In the genomic region with DNA sequence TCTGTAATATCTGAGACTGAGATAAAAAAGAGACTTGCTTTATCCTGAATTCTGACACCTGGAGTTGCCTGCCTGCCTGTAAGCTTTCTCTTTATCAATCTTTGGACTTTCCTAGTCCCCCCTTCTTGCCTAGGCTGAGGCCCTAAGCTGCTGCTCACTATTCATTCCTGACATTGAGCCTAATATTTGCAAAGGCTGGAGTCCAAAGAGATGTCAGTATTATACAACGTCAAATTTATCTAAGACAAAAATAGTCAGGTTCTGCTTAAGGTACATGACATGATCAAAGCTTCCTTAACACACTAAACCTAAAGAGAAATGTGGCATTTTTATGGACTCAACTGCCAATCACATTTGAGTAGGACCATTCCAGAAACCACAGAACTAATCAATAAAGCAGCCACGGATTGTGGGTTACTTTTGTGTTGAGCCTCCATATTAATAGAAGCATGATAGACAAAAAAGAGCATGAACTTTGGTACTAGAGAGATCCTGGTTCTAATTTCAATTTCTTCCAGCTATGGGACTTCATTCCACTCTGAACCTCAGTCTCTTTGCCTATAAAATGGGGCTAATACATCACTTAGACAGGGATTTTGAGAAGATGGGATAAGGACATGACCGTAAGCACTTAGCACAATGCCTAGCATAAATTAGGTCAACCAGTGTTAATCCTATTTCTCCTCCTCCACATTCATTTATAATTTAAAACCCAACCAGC, we compare ENCODE assay signal across 31 cellular contexts. TPM values are rescaled to one million over a fixed set of nuclear protein-coding genes. Genes with fewer than 3 reads are reported as not detected.
DNase-seq lines count a peak whose midpoint lies in the region; ATAC-seq and TF ChIP-seq lines count a peak whose summit lies in the region.
"Had no signal": no experiment of that assay in that cellular context is flagged by ENCODE, and none has a peak within 500 bp of the region (broad histone marks: within the 10 kb centered on the region; RNA-seq: fewer than 3 reads in every experiment).

No MANE protein-coding gene starts in this region.

- H3K9me3 ChIP-seq in RWPE2 (ENCODE audit: severe bottlenecking), result no peaks in the 10 kb centered on the region
- no peaks in the 10 kb centered on the region for H3K9me3 ChIP-seq in mammary epithelial cell (replicated peaks; ENCODE audit: insufficient read depth, low read length)
- no peaks in the 10 kb centered on the region for H3K9me3 ChIP-seq in right lobe of liver
- no peaks in the 10 kb centered on the region for H3K9me3 ChIP-seq in thoracic aorta

- no peak overlapping the region for H2AFZ ChIP-seq in mammary epithelial cell (ENCODE audit: low read depth, low read length)

- H3K36me3 ChIP-seq in RWPE2 (ENCODE audit: low read depth), result no peaks in the 10 kb centered on the region
- H3K36me3 ChIP-seq in mammary epithelial cell (ENCODE audit: insufficient read depth, low read length), result no peaks in the 10 kb centered on the region
- no peaks in the 10 kb centered on the region for H3K36me3 ChIP-seq in right lobe of liver
- H3K36me3 ChIP-seq in thoracic aorta, result peaks cover 3% of the 10 kb centered on the region
- H3K36me3 ChIP-seq: brain microvascular endothelial cell had no signal

- intact Hi-C loops in mammary epithelial cell (cut with micrococcal nuclease), result no loop called here
- intact Hi-C loops in right lobe of liver (cut with DNase I), result no loop called here

- H3K4me3 ChIP-seq in RWPE2 (ENCODE audit: severe bottlenecking) (no peak overlapping the region), mammary epithelial cell (replicated peaks in 1 of 3; ENCODE audit: insufficient read depth in 1 of 3, low read depth in 2 of 3, low read length in 3 of 3) (no peak overlapping the region), right lobe of liver (no peak overlapping the region), thoracic aorta (no peak overlapping the region)
- H3K4me3 ChIP-seq: SK-N-MC had no signal

- no TSS peak for BruUV-seq in mammary epithelial cell (replicated peaks; lab: Mats Ljungman, UMichigan)

- H3K27ac ChIP-seq in RWPE2 (ENCODE audit: poor library complexity, severe bottlenecking) (peak overlapping the region; percentile 52), mammary epithelial cell (ENCODE audit: insufficient read depth, low read depth, low read length) (peak overlapping the region; percentile 21), right lobe of liver (peak overlapping the region; percentile 15 to 85 (median 83)), thoracic aorta (peak overlapping the region; percentile 61 to 67)
- H3K27ac ChIP-seq: brain microvascular endothelial cell, SK-N-MC had no signal

- H3K9ac ChIP-seq in mammary epithelial cell (ENCODE audit: insufficient read depth, low read length), result no peak overlapping the region

- CTCF ChIA-PET in mammary epithelial cell (lab: Charles Lee; ENCODE audit: low non-redundant PET), result no interaction called here

- ATAC-seq in RWPE2 (ENCODE audit: low read depth), result no peak
- peak; percentile 50 to 72 (median 61) for ATAC-seq in right lobe of liver
- ATAC-seq in thoracic aorta (ENCODE audit: insufficient number of reproducible peaks, low FRiP score, low read depth), result no peak
- no peak for ATAC-seq in HG02852 (IDR thresholded peaks at IDR 0.05; ENCODE audit: unreplicated experiment)
- ATAC-seq: activated CD8-positive, alpha-beta T cell treated with anti-CD3 and anti-CD28 coated beads, Interleukin-2, amount 10 ng/mL, durations not matched to agents 7 days and 5 days; activated naive CD8-positive, alpha-beta T cell treated with anti-CD3 and anti-CD28 coated beads, Interleukin-2, amount 50 U/mL, for 24 hours; natural killer cell; stimulated activated naive CD8-positive, alpha-beta T cell treated with anti-CD3 and anti-CD28 coated beads, Interleukin-15, amount 100 ng/mL, for 72 hours had no signal

- H3K4me1 ChIP-seq in RWPE2 (ENCODE audit: insufficient read depth, poor library complexity, severe bottlenecking) (peaks cover 11% of the 10 kb centered on the region), mammary epithelial cell (ENCODE audit: insufficient read depth, low read length) (peaks cover 15% of the 10 kb centered on the region), right lobe of liver (peaks cover 0 to 28% (median 13%) of the 10 kb centered on the region in 4 donors), thoracic aorta (ENCODE audit: control insufficient read depth in 1 of 2, low read depth in 2 of 2) (peaks cover 6 to 23% of the 10 kb centered on the region in 2 donors)

- WGBS in mammary epithelial cell (ENCODE audit: low coverage, missing lambda C conversion rate), result 88% methylated on average over 3 of the region's 3 CpGs
- 25% methylated on average over 3 of the region's 3 CpGs for WGBS in right lobe of liver (ENCODE audit: insufficient coverage, low coverage, low lambda C conversion rate, missing lambda C conversion rate)

- no peak for DNase-seq in RWPE2 (ENCODE audit: low spot score)
- DNase-seq in mammary epithelial cell, result no peak
- no peak for DNase-seq in right lobe of liver
- no peak for DNase-seq in thoracic aorta (ENCODE audit: low spot score)
- DNase-seq in NCI-H226, result no peak
- DNase-seq in activated CD4-positive, CD25-positive, alpha-beta regulatory T cell treated with anti-CD3 and anti-CD28 coated beads, Interleukin-2, amount 50 U/mL, for 72 hours, result no peak
- DNase-seq: activated CD4-positive, alpha-beta T cell treated with anti-CD3 and anti-CD28 coated beads for 1 hour; activated CD8-positive, alpha-beta T cell treated with anti-CD3 and anti-CD28 coated beads, Interleukin-2, amount 10 ng/mL, durations not matched to agents 7 days and 5 days; activated effector memory CD4-positive, alpha-beta T cell treated with anti-CD3 and anti-CD28 coated beads, Interleukin-2, amount 50 U/mL, for 16 hours; activated naive CD8-positive, alpha-beta T cell treated with anti-CD3 and anti-CD28 coated beads, Interleukin-2, amount 50 U/mL, for 24 hours; activated T-cell treated with anti-CD3 and anti-CD28 coated beads for 4 hours; brain microvascular endothelial cell; cortex of kidney; endodermal cell; glutamatergic neuron; H7; Karpas-422; left colon; natural killer cell; NCI-H1694; NCI-H2171 treated with DMSO at 0.1 percent for 48 hours; NCI-H526; stimulated activated naive CD8-positive, alpha-beta T cell treated with anti-CD3 and anti-CD28 coated beads, Interleukin-15, amount 100 ng/mL, for 72 hours had no signal

- TF ChIP-seq POLR2A in right lobe of liver (IDR thresholded peaks at IDR 0.05), result no peak

- no peaks in the 10 kb centered on the region for H3K79me2 ChIP-seq in mammary epithelial cell (ENCODE audit: insufficient read depth, low read length)

- in situ Hi-C loops in mammary epithelial cell (cut with MboI; ENCODE audit: low sequenced_read_pairs in 2 of 2), result no loop called here

- H4K20me1 ChIP-seq in mammary epithelial cell (ENCODE audit: insufficient read depth, low read length), result no peaks in the 10 kb centered on the region

- H3K27me3 ChIP-seq in RWPE2 (ENCODE audit: insufficient read depth, poor library complexity, severe bottlenecking), result no peaks in the 10 kb centered on the region
- H3K27me3 ChIP-seq in mammary epithelial cell (ENCODE audit: insufficient read depth, low read length), result no peaks in the 10 kb centered on the region
- no peaks in the 10 kb centered on the region for H3K27me3 ChIP-seq in right lobe of liver
- no peaks in the 10 kb centered on the region for H3K27me3 ChIP-seq in thoracic aorta (replicated peaks; ENCODE audit: insufficient read depth)
- H3K27me3 ChIP-seq: brain microvascular endothelial cell had no signal

- H3K4me2 ChIP-seq in mammary epithelial cell (ENCODE audit: insufficient read depth, low read depth, low read length), result peak overlapping the region; percentile 4

- dilution Hi-C loops in mammary epithelial cell (cut with HindIII; ENCODE audit: low sequenced_read_pairs), result no loop called here

- TF ChIP-seq CTCF in RWPE2 (IDR thresholded peaks at IDR 0.05; ENCODE audit: poor library complexity, severe bottlenecking) (no peak), mammary epithelial cell (conservative IDR thresholded peaks at IDR 0.05 in 1 of 2, IDR thresholded peaks at IDR 0.05 in 1 of 2; ENCODE audit: extremely low read depth in 1 of 2, insufficient read depth in 1 of 2, low read depth in 1 of 2, low read length in 2 of 2) (no peak), right lobe of liver (IDR thresholded peaks at IDR 0.05) (no peak), thoracic aorta (IDR thresholded peaks at IDR 0.05) (no peak)

RNA-seq across cellular contexts. Expression of a gene that starts 56.1 kb away (rescaled TPM):
- total RNA-seq in mammary epithelial cell, result under 1 TPM; 0.50 to 0.94 TPM
- polyA plus RNA-seq in mammary epithelial cell, result 2.0 TPM
- polyA minus RNA-seq in mammary epithelial cell, result not detected
- 10 to 100 TPM in 3 of 6 experiments, 1 to 10 TPM in 3; 8.4 to 34.1 (median 10.6) TPM for total RNA-seq in right lobe of liver
- total RNA-seq in thoracic aorta, result 100 to 1,000 TPM in 1 of 2 donors, 10 to 100 TPM in 1; 69.7 to 160 TPM
- total RNA-seq: activated CD8-positive, alpha-beta T cell treated with anti-CD3 and anti-CD28 coated beads, Interleukin-2, amount 10 ng/mL, durations not matched to agents 7 days and 5 days; natural killer cell had no signal
- polyA plus RNA-seq: CD14-positive monocyte had no signal

RNA-seq across cellular contexts. Expression of a gene that starts 56.5 kb away (rescaled TPM):
- total RNA-seq in mammary epithelial cell (not detected), right lobe of liver (not detected), thoracic aorta (under 1 TPM in 1 of 2 donors, not detected in 1; 0.42 TPM)
- polyA plus RNA-seq in mammary epithelial cell, result not detected
- not detected for polyA minus RNA-seq in mammary epithelial cell
- total RNA-seq: activated CD8-positive, alpha-beta T cell treated with anti-CD3 and anti-CD28 coated beads, Interleukin-2, amount 10 ng/mL, durations not matched to agents 7 days and 5 days; Daoy; endodermal cell; H7; left colon; mesothelial cell of epicardium; natural killer cell; omental fat pad; sciatic nerve; ureter had no signal
- polyA plus RNA-seq: CD14-positive monocyte had no signal

Comparison
In these comparisons a context has a peak if more than half of its experiments do, and no peak if none do; other contexts are left out.
1. ATAC-seq: peak in right lobe of liver (4 of 4); none in RWPE2 (single experiment), thoracic aorta (single experiment) and HG02852 (single experiment).
2. H3K27ac ChIP-seq: peak in every context shown above with its lines; median percentile 83 in right lobe of liver; 64 in thoracic aorta; 52 in RWPE2; 21 in mammary epithelial cell.
3. RNA of a gene that starts 56.1 kb away (total RNA-seq): 69.7 to 160 TPM in thoracic aorta and 8.4 to 34.1 TPM in right lobe of liver; 0.50 to 0.94 TPM in mammary epithelial cell; every median in the first group is over 4 times any median in the second.